Comparison of ENCODE assay signal across 8 cellular contexts in the genomic region with DNA sequence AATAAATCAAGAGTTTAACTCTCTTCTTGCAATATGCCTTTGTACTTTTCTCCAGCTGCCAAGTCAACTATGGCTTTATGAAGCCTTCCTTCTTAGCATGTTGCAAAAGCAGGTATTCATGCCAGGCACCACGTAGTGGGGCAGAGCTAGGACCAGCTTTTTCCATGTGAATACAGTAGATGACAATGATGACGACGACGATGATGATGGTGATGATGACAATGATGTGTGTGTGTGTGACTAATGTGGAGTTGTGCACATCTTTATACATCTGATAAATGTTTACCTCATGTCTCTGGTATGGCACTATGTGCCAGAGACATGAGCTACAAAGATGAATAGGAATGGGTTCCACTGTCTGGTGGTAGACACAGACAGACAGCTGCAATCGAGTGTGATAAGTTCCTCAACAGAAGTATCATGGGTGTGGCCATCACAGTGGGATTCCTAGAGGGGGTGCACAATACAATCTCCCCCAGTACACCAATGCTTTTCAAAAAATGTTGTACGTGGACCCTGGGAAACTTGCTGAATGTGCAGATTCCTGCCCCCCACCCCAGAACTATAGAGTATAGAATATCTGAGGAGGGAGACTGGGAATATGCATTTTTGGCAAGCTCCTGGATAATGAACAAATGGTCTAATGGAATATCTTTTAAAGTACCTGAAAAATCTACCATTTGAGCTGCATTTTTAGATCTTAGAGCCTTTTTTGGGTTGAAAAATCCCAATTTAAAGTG.
"Had no signal": no experiment of that assay in that cellular context is flagged by ENCODE, and none has a peak within 500 bp of the region (broad histone marks: within the 10 kb centered on the region; RNA-seq: fewer than 3 reads in every experiment).

No MANE protein-coding gene starts in this region.

- ATAC-seq: GM23338, K562 had no signal

- H3K4me2 ChIP-seq: GM23338 had no signal

- H3K4me3 Mint-ChIP-seq: GM23338, H9 had no signal

- DNase-seq: H9, HCEC 1CT, KG1 had no signal

- FAIRE-seq: H1, H54, HTR-8/SVneo, K562 had no signal

- H3K27ac Mint-ChIP-seq: GM23338, H9 had no signal

- H3K4me3 ChIP-seq: GM23338, K562 had no signal

- H3K9me3 Mint-ChIP-seq: GM23338, H9 had no signal

- H3K4me1 Mint-ChIP-seq: GM23338 had no signal
